Comparison of ENCODE assay signal across 10 cellular contexts in the genomic region with DNA sequence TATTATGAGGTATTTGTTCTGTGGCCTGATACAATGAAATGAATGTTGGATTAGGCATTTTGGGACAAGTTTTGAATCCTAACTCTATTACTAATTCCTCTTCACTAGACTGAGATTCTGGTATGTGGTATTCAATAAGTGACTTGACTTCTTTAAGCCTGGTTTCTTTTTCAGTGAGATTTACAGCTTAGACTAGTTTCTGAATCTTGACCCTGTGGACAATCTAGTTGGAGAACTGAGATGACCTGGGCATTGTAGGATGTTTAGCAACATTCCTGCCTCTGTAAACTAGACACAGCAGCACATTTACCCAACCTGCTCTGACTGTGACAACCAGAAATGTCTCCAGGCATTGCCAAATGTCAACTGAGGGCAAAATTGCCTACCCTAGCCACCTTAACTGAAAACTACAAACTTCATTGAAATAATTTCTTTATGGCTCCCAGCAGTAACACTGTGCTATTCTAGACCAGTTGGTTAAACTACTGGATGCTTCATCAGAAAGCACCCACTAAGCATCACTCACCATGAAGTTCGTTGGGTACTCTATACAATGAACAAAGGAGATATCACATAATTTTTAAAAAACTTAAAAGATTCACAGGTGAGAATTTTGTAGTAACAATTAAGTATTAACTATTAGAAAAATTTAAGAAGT. TPM values are rescaled to one million over a fixed set of nuclear protein-coding genes. Genes with fewer than 3 reads are reported as not detected.
DNase-seq lines count a peak whose midpoint lies in the region; ATAC-seq and TF ChIP-seq lines count a peak whose summit lies in the region.
"Had no signal": no experiment of that assay in that cellular context is flagged by ENCODE, and none has a peak within 500 bp of the region (broad histone marks: within the 10 kb centered on the region; RNA-seq: fewer than 3 reads in every experiment).

No MANE protein-coding gene starts in this region.

- H3K4me3 ChIP-seq in smooth muscle cell: no peak overlapping the region
- H3K4me3 ChIP-seq: PC-9 had no signal

- TF ChIP-seq CTCF in smooth muscle cell (IDR thresholded peaks at IDR 0.05; ENCODE audit: borderline replicate concordance, insufficient read depth, poor library complexity, severe bottlenecking): no peak

- peaks cover 40% of the 10 kb centered on the region for H3K36me3 Mint-ChIP-seq in activated naive CD8-positive, alpha-beta T cell treated with anti-CD3 and anti-CD28 coated beads, Interleukin-2, amount 50 U/mL, for 24 hours (ENCODE audit: low read depth)

- H3K4me1 Mint-ChIP-seq in activated naive CD8-positive, alpha-beta T cell treated with anti-CD3 and anti-CD28 coated beads, Interleukin-2, amount 50 U/mL, for 24 hours: peaks cover 79% of the 10 kb centered on the region

- no peaks in the 10 kb centered on the region for H3K79me2 ChIP-seq in smooth muscle cell (ENCODE audit: low read depth)

- no peak overlapping the region for H3K9ac ChIP-seq in smooth muscle cell (ENCODE audit: low read depth)

- H3K36me3 ChIP-seq in smooth muscle cell (ENCODE audit: low read depth): no peaks in the 10 kb centered on the region

- ATAC-seq in GM18517 (IDR thresholded peaks at IDR 0.05; ENCODE audit: unreplicated experiment) (peak; percentile 34), HG02981 (IDR thresholded peaks at IDR 0.05; ENCODE audit: unreplicated experiment) (peak; percentile 34), HG03521 (IDR thresholded peaks at IDR 0.05; ENCODE audit: unreplicated experiment) (no peak)
- peak; percentile 8 for ATAC-seq in activated naive CD8-positive, alpha-beta T cell treated with anti-CD3 and anti-CD28 coated beads, Interleukin-2, amount 50 U/mL, for 24 hours

- peak overlapping the region; percentile 87 for H3K27ac ChIP-seq in smooth muscle cell (ENCODE audit: low read depth)

- H4K20me1 ChIP-seq in smooth muscle cell (ENCODE audit: low read depth): no peaks in the 10 kb centered on the region

- H3K4me2 ChIP-seq in smooth muscle cell: peak overlapping the region; percentile 73

- H3K9me3 ChIP-seq in smooth muscle cell (replicated peaks; ENCODE audit: low read depth): no peaks in the 10 kb centered on the region

- peaks cover 15% of the 10 kb centered on the region for H3K4me1 ChIP-seq in smooth muscle cell (ENCODE audit: low read depth)

- H3K27me3 ChIP-seq in smooth muscle cell (ENCODE audit: low read depth): no peaks in the 10 kb centered on the region

- peak overlapping the region; percentile 95 for H3K27ac Mint-ChIP-seq in activated naive CD8-positive, alpha-beta T cell treated with anti-CD3 and anti-CD28 coated beads, Interleukin-2, amount 50 U/mL, for 24 hours

- H3K27me3 Mint-ChIP-seq in activated naive CD8-positive, alpha-beta T cell treated with anti-CD3 and anti-CD28 coated beads, Interleukin-2, amount 50 U/mL, for 24 hours: no peaks in the 10 kb centered on the region

- H3K4me3 Mint-ChIP-seq in activated naive CD8-positive, alpha-beta T cell treated with anti-CD3 and anti-CD28 coated beads, Interleukin-2, amount 50 U/mL, for 24 hours: peak overlapping the region; percentile 71

- no peak for DNase-seq in activated naive CD8-positive, alpha-beta T cell treated with anti-CD3 and anti-CD28 coated beads, Interleukin-2, amount 50 U/mL, for 24 hours
- DNase-seq in smooth muscle cell (lab: John Stamatoyannopoulos, UW; ENCODE audit: unreplicated experiment) (no peak), NCI-H2029 treated with DMSO at 0.1 percent for 48 hours (lab: John Stamatoyannopoulos, UW) (no peak), head of caudate nucleus (no peak)
- DNase-seq: activated gamma-delta T cell treated with Interleukin-2 at 50 U/mL for 16 hours, posterior cingulate gyrus had no signal

- H3K9me3 Mint-ChIP-seq in activated naive CD8-positive, alpha-beta T cell treated with anti-CD3 and anti-CD28 coated beads, Interleukin-2, amount 50 U/mL, for 24 hours: no peaks in the 10 kb centered on the region

- 95% methylated on average over 1 of the region's 1 CpG for WGBS in smooth muscle cell (ENCODE audit: low lambda C conversion rate)

- intact Hi-C loops in head of caudate nucleus (cut with DNase I): no loop called here

- no peaks in the 10 kb centered on the region for H3F3A ChIP-seq in smooth muscle cell (ENCODE audit: low read depth)

- H2AFZ ChIP-seq in smooth muscle cell (ENCODE audit: low read depth): no peak overlapping the region
- H2AFZ ChIP-seq: PC-9 had no signal

RNA-seq across cellular contexts. Expression of a gene that starts 16.8 kb away (rescaled TPM):
- total RNA-seq in smooth muscle cell: 0.04 TPM in 1 of 2 replicates, not detected in the other
- polyA plus RNA-seq in smooth muscle cell: 0.37 TPM in 1 of 2 replicates, not detected in the other
